Comparison of ENCODE assay signal across 8 cellular contexts in genomic region chr15:32717290-32718081, GRCh38. TPM values are rescaled to one million over a fixed set of nuclear protein-coding genes. Genes with fewer than 3 reads are reported as not detected.
DNase-seq lines count a peak whose midpoint lies in the region; ATAC-seq and TF ChIP-seq lines count a peak whose summit lies in the region.

GREM1 (plus strand) TSS chr15:32718004; CDS start chr15:32730691, 12,687 bp downstream.

- H3K36me3 Mint-ChIP-seq in MCF 10A (ENCODE audit: insufficient read depth, unreplicated experiment): no peaks in the 10 kb centered on the region
- no peaks in the 10 kb centered on the region for H3K36me3 Mint-ChIP-seq in mesothelial cell of epicardium

- intact Hi-C loops in breast epithelium (cut with DNase I; ENCODE audit: low total_unique reads) (no loop called here), MCF 10A (cut with micrococcal nuclease) (no loop called here), dorsolateral prefrontal cortex (cut with DNase I) (loop anchor here (2.0 to 5.0 kb wide), 3 partner anchors 45 to 120 kb away; no protein-coding TSS in a partner anchor)

- H3K4me1 Mint-ChIP-seq in MCF 10A (ENCODE audit: insufficient read depth, unreplicated experiment) (no peaks in the 10 kb centered on the region), mesothelial cell of epicardium (peaks cover 25% of the 10 kb centered on the region)

- DNase-seq in breast epithelium (ENCODE audit: low spot score in 2 of 2) (no peak), MCF 10A (ENCODE audit: unreplicated experiment) (no peak), dorsolateral prefrontal cortex (peak in 4 of 10 donors; percentile 40 to 65 (median 50)), mesothelial cell of epicardium (ENCODE audit: low spot score in 2 of 2, unreplicated experiment in 2 of 2) (peak; percentile 30 to 49), upper lobe of left lung (peak in 1 of 2 donors; percentile 80), erythroblast (lab: John Stamatoyannopoulos, UW) (no peak), HPDE6-E6E7 (ENCODE audit: extremely low spot score) (no peak)

- H3K9me3 Mint-ChIP-seq in MCF 10A (ENCODE audit: unreplicated experiment): no peaks in the 10 kb centered on the region
- H3K9me3 Mint-ChIP-seq in mesothelial cell of epicardium: no peaks in the 10 kb centered on the region

- H3K27ac Mint-ChIP-seq in MCF 10A (ENCODE audit: low read depth, unreplicated experiment) (no peak within 1 kb of the TSS), mesothelial cell of epicardium (no peak within 1 kb of the TSS)

- H3K4me3 ChIP-seq in breast epithelium: peak within 1 kb of the TSS; percentile 30 to 71 (median 49)
- H3K4me3 ChIP-seq in dorsolateral prefrontal cortex: peak within 1 kb of the TSS; percentile 33 to 79 (median 63)
- peak within 1 kb of the TSS in 3 of 4 donors; percentile 21 to 33 (median 32) for H3K4me3 ChIP-seq in upper lobe of left lung

- H3K27me3 ChIP-seq in breast epithelium (peaks cover 3 to 45% of the 10 kb centered on the region in 2 donors), dorsolateral prefrontal cortex (peaks cover 0 to 68% (median 53%) of the 10 kb centered on the region in 45 donors), upper lobe of left lung (peaks cover 0 to 42% (median 20%) of the 10 kb centered on the region in 4 donors)

- no peak for TF ChIP-seq POLR2A in breast epithelium (IDR thresholded peaks at IDR 0.05)
- TF ChIP-seq POLR2A in upper lobe of left lung (IDR thresholded peaks at IDR 0.05): no peak
- TF ChIP-seq POLR2A in erythroblast (IDR thresholded peaks at IDR 0.05; ENCODE audit: low read length): no peak

- WGBS in upper lobe of left lung, 2 donors: 2% methylated on average over 32 to 60 of the region's 89 CpGs

- H3K27ac ChIP-seq in breast epithelium (peak within 1 kb of the TSS in 1 of 2 donors; percentile 61), dorsolateral prefrontal cortex (peak within 1 kb of the TSS in 52 of 59 donors; percentile 10 to 89 (median 76)), upper lobe of left lung (no peak within 1 kb of the TSS)

- CTCF ChIA-PET in MCF 10A (lab: Yijun Ruan, JAX): no interaction called here

- no TSS peak for BruUV-seq in MCF 10A (replicated peaks; lab: Mats Ljungman, UMichigan)

- ATAC-seq in upper lobe of left lung (ENCODE audit: low FRiP score in 2 of 2): peak in 1 of 2 donors; percentile 27
- no peak for ATAC-seq in GM21447 (IDR thresholded peaks at IDR 0.05; ENCODE audit: unreplicated experiment)

- no peak within 1 kb of the TSS for H3K4me3 Mint-ChIP-seq in MCF 10A (ENCODE audit: unreplicated experiment)
- H3K4me3 Mint-ChIP-seq in mesothelial cell of epicardium: peak within 1 kb of the TSS; percentile 67

- no peaks in the 10 kb centered on the region for H3K9me3 ChIP-seq in breast epithelium
- no peaks in the 10 kb centered on the region for H3K9me3 ChIP-seq in upper lobe of left lung

- POLR2A ChIA-PET in MCF 10A (lab: Yijun Ruan, JAX): interaction anchor here (1.3 kb wide), 1 partner anchor 12 kb away, joined by 3 read pairs; no protein-coding TSS in a partner anchor

- no peaks in the 10 kb centered on the region for H3K27me3 Mint-ChIP-seq in MCF 10A (ENCODE audit: insufficient read depth, unreplicated experiment)
- peaks cover 95% of the 10 kb centered on the region for H3K27me3 Mint-ChIP-seq in mesothelial cell of epicardium (ENCODE audit: low read depth)

- TF ChIP-seq EP300 in upper lobe of left lung (IDR thresholded peaks at IDR 0.05): no peak

- H3K4me1 ChIP-seq in breast epithelium: peaks cover 0 to 9% of the 10 kb centered on the region in 2 donors
- peaks cover 20 to 31% (median 24%) of the 10 kb centered on the region in 4 donors for H3K4me1 ChIP-seq in upper lobe of left lung

- H3K36me3 ChIP-seq in breast epithelium (no peaks in the 10 kb centered on the region), upper lobe of left lung (no peaks in the 10 kb centered on the region)

- TF ChIP-seq CTCF in breast epithelium (IDR thresholded peaks at IDR 0.05) (no peak), MCF 10A (IDR thresholded peaks at IDR 0.05; ENCODE audit: unreplicated experiment) (no peak), dorsolateral prefrontal cortex (IDR thresholded peaks at IDR 0.05 in 54 of 56, conservative IDR thresholded peaks at IDR 0.05 in 2 of 56; ENCODE audit: low read depth in 1 of 56, partially characterized antibody in 56 of 56) (no peak), mesothelial cell of epicardium (IDR thresholded peaks at IDR 0.05; ENCODE audit: unreplicated experiment) (no peak), upper lobe of left lung (IDR thresholded peaks at IDR 0.05) (no peak)

RNA-seq across cellular contexts. Expression of gene GREM1, which starts in this region (rescaled TPM):
- 10 to 100 TPM in 1 of 3 donors, 1 to 10 TPM in 2; 1.4 to 21.3 (median 2.5) TPM for total RNA-seq in breast epithelium
- not detected in 2 replicates for total RNA-seq in MCF 10A (2022)
- total RNA-seq in dorsolateral prefrontal cortex: 100 to 1,000 TPM in 1 of 120 experiments, 10 to 100 TPM in 89, 1 to 10 TPM in 30; 2.4 to 117 (median 17.9) TPM
- total RNA-seq in mesothelial cell of epicardium: 1.3 to 2.2 TPM (median 2.1 TPM) in 3 replicates
- 1 to 10 TPM in 2 of 6 donors, under 1 TPM in 2, not detected in 2; under 0.01 to 3.9 (median 0.97) TPM for total RNA-seq in upper lobe of left lung

Comparison
In these comparisons a context has a peak if more than half of its experiments do, and no peak if none do; other contexts are left out.
1. DNase-seq: peak in mesothelial cell of epicardium (2 of 2); none in breast epithelium (0 of 2), MCF 10A (single experiment), erythroblast (0 of 2) and HPDE6-E6E7 (single experiment).
2. H3K27ac ChIP-seq: peak in dorsolateral prefrontal cortex (52 of 59); none in upper lobe of left lung (0 of 4).
3. intact Hi-C loops: an anchor here in dorsolateral prefrontal cortex (2.0 to 5.0 kb wide); none called in breast epithelium and MCF 10A.
4. Peak in every context shown above with its lines, with median percentiles within 50 percentile points of each other: H3K4me3 ChIP-seq.